ENCODE assay signal across 26 cellular contexts in genomic region chr7:88761779-88762178, GRCh38. TPM values are rescaled to one million over a fixed set of nuclear protein-coding genes. Genes with fewer than 3 reads are reported as not detected.
"Had no signal": no experiment of that assay in that cellular context is flagged by ENCODE, and none has a peak within 500 bp of the region (broad histone marks: within the 10 kb centered on the region; RNA-seq: fewer than 3 reads in every experiment).

No MANE protein-coding gene starts in this region.

- H3K9me3 ChIP-seq: SJSA1 had no signal

- H3K4me3 ChIP-seq: SJSA1 had no signal

- H3K27ac ChIP-seq: RWPE1, SJSA1 had no signal

- H3K36me3 ChIP-seq: SJSA1 had no signal

- ATAC-seq: activated T-helper 17 cell treated with anti-CD3 and anti-CD28 coated beads, Interleukin-2, amount 50 U/mL, for 72 hours; Panc1 had no signal

- DNase-seq: activated CD4-positive, alpha-beta memory T cell treated with anti-CD3 and anti-CD28 coated beads for 36 hours; activated CD4-positive, alpha-beta T cell treated with anti-CD3 and anti-CD28 coated beads, Interleukin-2, amount 10 ng/mL, durations not matched to agents 7 days and 5 days; activated CD4-positive, CD25-positive, alpha-beta regulatory T cell; activated CD8-positive, alpha-beta memory T cell treated with anti-CD3 and anti-CD28 coated beads for 24 hours; activated gamma-delta T cell; activated naive CD4-positive, alpha-beta T cell treated with anti-CD3 and anti-CD28 coated beads for 36 hours; activated T-cell treated with anti-CD3 and anti-CD28 coated beads, Interleukin-2, amount 50 U/mL, for 48 hours; amygdala; KG1; NCI-H1092; NCI-H2029; NCI-H2107; NCI-H2171 treated with DMSO at 0.1 percent for 48 hours; NCI-H345; NCI-H510A; OCI-M1; Right ventricle myocardium superior; T-helper 2 cell; T1000 had no signal

RNA-seq across cellular contexts. Expression of gene ZNF804B, which starts 2.3 kb away (rescaled TPM):
- total RNA-seq: activated CD4-positive, alpha-beta memory T cell treated with anti-CD3 and anti-CD28 coated beads for 36 hours; activated CD4-positive, alpha-beta T cell treated with anti-CD3 and anti-CD28 coated beads, Interleukin-2, amount 10 ng/mL, durations not matched to agents 7 days and 5 days; activated naive CD4-positive, alpha-beta T cell treated with anti-CD3 and anti-CD28 coated beads for 36 hours; activated T-helper 17 cell treated with anti-CD3 and anti-CD28 coated beads, Interleukin-2, amount 50 U/mL, for 72 hours; astrocyte; LHCN-M2; M059J; Right ventricle myocardium superior; SJSA1 had no signal

RNA-seq across cellular contexts. Expression of gene TEX47, which starts 33.8 kb away (rescaled TPM):
- total RNA-seq: activated CD4-positive, alpha-beta memory T cell treated with anti-CD3 and anti-CD28 coated beads for 36 hours; activated CD4-positive, alpha-beta T cell treated with anti-CD3 and anti-CD28 coated beads, Interleukin-2, amount 10 ng/mL, durations not matched to agents 7 days and 5 days; activated naive CD4-positive, alpha-beta T cell treated with anti-CD3 and anti-CD28 coated beads for 36 hours; activated T-helper 17 cell treated with anti-CD3 and anti-CD28 coated beads, Interleukin-2, amount 50 U/mL, for 72 hours; astrocyte; LHCN-M2; M059J; Right ventricle myocardium superior; SJSA1 had no signal
